ENCODE assay signal across 25 cellular contexts in genomic region chr17:45949755-45950320, GRCh38. TPM values are rescaled to one million over a fixed set of nuclear protein-coding genes. Genes with fewer than 3 reads are reported as not detected.
DNase-seq lines count a peak whose midpoint lies in the region; ATAC-seq, FAIRE-seq and TF ChIP-seq lines count a peak whose summit lies in the region.
"Had no signal": no experiment of that assay in that cellular context is flagged by ENCODE, and none has a peak within 500 bp of the region (broad histone marks: within the 10 kb centered on the region; RNA-seq: fewer than 3 reads in every experiment).

No MANE protein-coding gene starts in this region.

- no peak overlapping the region; the same call in 1 of the 2 replicates for H2AFZ ChIP-seq in Loucy (ENCODE audit: low read length)

- H3K36me3 ChIP-seq in Loucy (ENCODE audit: insufficient read depth, low read length), result no peaks in the 10 kb centered on the region
- no peaks in the 10 kb centered on the region for H3K36me3 ChIP-seq in psoas muscle (ENCODE audit: insufficient read depth in 1 of 2, low read depth in 1 of 2)
- H3K36me3 ChIP-seq: cardiac muscle cell, SJSA1, WERI-Rb-1 had no signal

- no peaks in the 10 kb centered on the region for H3K27me3 ChIP-seq in Loucy (ENCODE audit: insufficient read depth, low read length, poor library complexity, severe bottlenecking)
- H3K27me3 ChIP-seq in psoas muscle (ENCODE audit: insufficient read depth in 3 of 3, low read length in 2 of 3), result no peaks in the 10 kb centered on the region

- TF ChIP-seq CTCF in A549 (IDR thresholded peaks at IDR 0.05) (no peak), Loucy (conservative IDR thresholded peaks at IDR 0.05; ENCODE audit: low read length) (no peak), psoas muscle (IDR thresholded peaks at IDR 0.05) (no peak)

- no peak overlapping the region for H3K9ac ChIP-seq in Loucy (ENCODE audit: low read depth, low read length, poor library complexity, severe bottlenecking)

- no peaks in the 10 kb centered on the region for H3K9me3 ChIP-seq in A549
- H3K9me3 ChIP-seq in Loucy (ENCODE audit: insufficient read depth, low read depth, low read length), result no peaks in the 10 kb centered on the region
- no peaks in the 10 kb centered on the region for H3K9me3 ChIP-seq in psoas muscle
- H3K9me3 ChIP-seq: SJSA1 had no signal

- H3K4me2 ChIP-seq in A549 (no peak overlapping the region; the same call in 2 of the 3 replicates), Loucy (ENCODE audit: low read depth, low read length, poor library complexity, severe bottlenecking) (peak overlapping the region; percentile 66)

- H3F3A ChIP-seq in Loucy (ENCODE audit: low read depth), result no peaks in the 10 kb centered on the region

- FAIRE-seq in A549 (lab: Jason Lieb, UNC), result no peak
- FAIRE-seq: A204.1, D721Med, H54 had no signal

- TF ChIP-seq RAD21 in A549 (conservative IDR thresholded peaks at IDR 0.05 in 1 of 2, IDR thresholded peaks at IDR 0.05 in 1 of 2), result no peak

- no peak for TF ChIP-seq POLR2A in A549 (IDR thresholded peaks at IDR 0.05; ENCODE audit: low read length)

- POLR2A ChIA-PET in A549 (lab: Yijun Ruan, JAX), result interaction anchor here (0.9 to 1.4 kb wide), 2 partner anchors 26 to 53 kb away, joined by 3 read pairs; no protein-coding TSS in a partner anchor

- intact Hi-C loops in psoas muscle (cut with DNase I), result loop anchor here in 1 of 2 donors (10.0 kb wide), 1 partner anchor 55 kb away; the partner anchor contains the start of gene MAPT

- DNase-seq in A549 (ENCODE audit: low read depth in 1 of 2, low spot score in 1 of 2) (no peak), caudate nucleus (lab: John Stamatoyannopoulos, UW) (no peak), psoas muscle (no peak), HuH-7 (ENCODE audit: low spot score) (no peak), HK-2 (ENCODE audit: unreplicated experiment) (no peak)
- no peak for DNase-seq in activated naive CD4-positive, alpha-beta T cell treated with anti-CD3 and anti-CD28 coated beads, Interleukin-2, amount 50 U/mL, for 16 hours
- DNase-seq: GF-D8, NCI-H2081, T1000 had no signal

- no peak for ATAC-seq in A549
- no peak for ATAC-seq in psoas muscle
- ATAC-seq in GM19455 (IDR thresholded peaks at IDR 0.05; ENCODE audit: unreplicated experiment), result no peak

- no peaks in the 10 kb centered on the region for H4K20me1 ChIP-seq in Loucy (ENCODE audit: insufficient read depth, low read length, poor library complexity, severe bottlenecking)

- no peaks in the 10 kb centered on the region for H3K79me2 ChIP-seq in Loucy (ENCODE audit: insufficient read depth, low read length)

- WGBS in A549 (ENCODE audit: missing lambda C conversion rate), result 84% methylated on average over 9 of the region's 9 CpGs
- WGBS in psoas muscle, 3 donors, result 74 to 86% (median 75%) methylated on average over 9 of the region's 9 CpGs

- no peaks in the 10 kb centered on the region for H3K9me2 ChIP-seq in Loucy (replicated peaks; ENCODE audit: low read depth, low read length)

- CTCF ChIA-PET in A549 (lab: Yijun Ruan, JAX), result interaction anchor here (0.7 to 3.8 kb wide), 45 partner anchors 9 to 558 kb away, joined by 3 to 89 read pairs (median 6); partner anchors contain the start of genes KANSL1 and MAPT

- H3K27ac ChIP-seq in A549 (peak overlapping the region; percentile 88 to 90; a peak in 5 of 6 replicates), caudate nucleus (ENCODE audit: low read depth, low read length) (peak overlapping the region; percentile 59), psoas muscle (peak overlapping the region; percentile 78)
- H3K27ac ChIP-seq: cardiac muscle cell, coronary artery, RWPE1, SJSA1, WERI-Rb-1 had no signal

- H3K4me3 ChIP-seq in A549, result no peak overlapping the region
- no peak overlapping the region for H3K4me3 ChIP-seq in Loucy (ENCODE audit: low read length, poor library complexity, severe bottlenecking)
- H3K4me3 ChIP-seq in psoas muscle, result no peak overlapping the region
- H3K4me3 ChIP-seq: cardiac muscle cell, SJSA1 had no signal

- TF ChIP-seq EP300 in A549 (IDR thresholded peaks at IDR 0.05), result no peak

- H3K4me1 ChIP-seq in A549 (peaks cover 9% of the 10 kb centered on the region), Loucy (ENCODE audit: insufficient read depth, low read length, poor library complexity, severe bottlenecking) (peaks cover 7% of the 10 kb centered on the region), psoas muscle (peaks cover 21% of the 10 kb centered on the region)

TF ChIP-seq in A549, 52 proteins besides CTCF, POLR2A, EP300 and RAD21:
- TF ChIP-seq USF2 (IDR thresholded peaks at IDR 0.05) (no peak), FOXS1 (CRISPR knock-in tag; IDR thresholded peaks at IDR 0.05) (no peak), NFE2L2 (conservative IDR thresholded peaks at IDR 0.05; ENCODE audit: low read length) (no peak), RFX5 (IDR thresholded peaks at IDR 0.05) (no peak), GATA3 (IDR thresholded peaks at IDR 0.05; ENCODE audit: borderline replicate concordance) (no peak), HMGXB4 (CRISPR knock-in tag; IDR thresholded peaks at IDR 0.05; ENCODE audit: borderline replicate concordance) (no peak), ZFP36 (IDR thresholded peaks at IDR 0.05; ENCODE audit: borderline replicate concordance, partially characterized antibody) (no peak), JUNB (IDR thresholded peaks at IDR 0.05) (no peak), MAFK (IDR thresholded peaks at IDR 0.05; ENCODE audit: partially characterized antibody) (no peak), RARB (CRISPR knock-in tag; IDR thresholded peaks at IDR 0.05) (no peak), FOSB (CRISPR knock-in tag; IDR thresholded peaks at IDR 0.05) (no peak), ZNF302 (CRISPR knock-in tag; IDR thresholded peaks at IDR 0.05) (no peak)
TF ChIP-seq in A549: peak in this region for 0.

RNA-seq across cellular contexts. Expression of gene STH, which starts 49.2 kb away (rescaled TPM):
- polyA plus RNA-seq in A549 (2011; rRNA removed) (not detected in 2 replicates), A549 (2017; fragmentation: RNase III; extraction: RNeasy Plus Mini Kit Qiagen cat#74134 plus additional on column Dnase treatment) (not detected in 3 replicates), psoas muscle (under 1 TPM in 2 of 3 donors, not detected in 1; 0.25 to 0.26 TPM)
- polyA plus RNA-seq in A549 (2012; cell fraction: cytosol; rRNA removed), result not detected in 2 replicates
- polyA plus RNA-seq in A549 (2012; cell fraction: nucleus; rRNA removed), result not detected in 2 replicates
- not detected in 2 replicates for polyA minus RNA-seq in A549 (2011; rRNA and poly(A)+ RNA removed)
- 1 to 10 TPM in 1 of 4 donors, not detected in 3; 2.0 TPM for total RNA-seq in psoas muscle
- total RNA-seq: aorta; cardiac muscle cell; CD4-positive, CD25-positive, alpha-beta regulatory T cell; left lobe of liver; posterior vena cava; sciatic nerve; SJSA1 had no signal
- polyA plus RNA-seq: aorta; cardiac muscle cell; CD4-positive, CD25-positive, alpha-beta regulatory T cell; esophagus had no signal

RNA-seq across cellular contexts. Expression of gene MAPT, which starts 55.5 kb away (rescaled TPM):
- polyA plus RNA-seq in A549 (2011; rRNA removed) (1.1 and 1.2 TPM in 2 replicates), A549 (2017; fragmentation: RNase III; extraction: RNeasy Plus Mini Kit Qiagen cat#74134 plus additional on column Dnase treatment) (1.1 to 1.6 TPM (median 1.2 TPM) in 3 replicates), psoas muscle (10 to 100 TPM; 16.0 to 61.3 (median 43.9) TPM)
- polyA plus RNA-seq in A549 (2012; cell fraction: cytosol; rRNA removed), result 0.94 and 0.95 TPM in 2 replicates
- 2.0 and 2.1 TPM in 2 replicates for polyA plus RNA-seq in A549 (2012; cell fraction: nucleus; rRNA removed)
- 0.83 and 0.91 TPM in 2 replicates for polyA minus RNA-seq in A549 (2011; rRNA and poly(A)+ RNA removed)
- 100 to 1,000 TPM; 104 to 253 (median 170) TPM for total RNA-seq in psoas muscle

Comparison
In these comparisons a context has a peak if more than half of its experiments do, and no peak if none do; other contexts are left out.
1. RNA of gene MAPT, which starts 55.5 kb away (polyA plus RNA-seq): 16.0 to 61.3 TPM in psoas muscle; 0.94 to 2.1 TPM in A549; every median in the first group is over 4 times any median in the second.
2. Peak in every context shown above with its lines, with median percentiles within 50 percentile points of each other: H3K27ac ChIP-seq.